8 cellular contexts compared by ENCODE assay signal in the genomic region with DNA sequence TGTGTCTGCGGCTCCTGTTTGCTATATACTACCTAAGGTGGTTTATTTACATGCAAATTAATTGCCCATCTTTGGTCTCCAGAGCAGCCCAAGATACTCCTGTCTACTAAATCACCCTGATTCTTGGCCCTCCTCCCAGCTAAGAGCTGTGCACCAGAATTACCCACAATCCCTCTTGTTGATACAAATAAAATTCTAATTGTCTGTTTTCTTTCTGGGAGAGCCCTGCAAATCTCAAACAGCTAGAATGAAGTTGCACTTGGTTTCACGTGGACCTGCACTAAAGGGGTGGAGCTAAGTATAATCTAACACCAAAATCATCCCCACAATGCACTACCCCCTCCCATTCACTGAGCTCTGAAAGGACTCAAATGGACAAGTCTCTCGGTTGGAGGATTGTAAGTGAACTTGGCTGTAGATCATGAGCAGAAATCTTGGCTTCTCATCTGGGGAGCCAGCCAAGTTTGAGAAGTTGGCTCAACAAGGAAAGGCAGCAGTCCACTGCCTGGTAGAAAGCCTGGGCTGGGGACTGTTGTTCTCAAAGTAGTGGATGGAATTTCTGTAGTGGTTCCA. TPM values are rescaled to one million over a fixed set of nuclear protein-coding genes. Genes with fewer than 3 reads are reported as not detected.
DNase-seq lines count a peak whose midpoint lies in the region; ATAC-seq and TF ChIP-seq lines count a peak whose summit lies in the region.

No MANE protein-coding gene starts in this region.

- no peak for TF ChIP-seq CTCF in BJ (IDR thresholded peaks at IDR 0.05; ENCODE audit: insufficient read depth, low read depth, low read length)
- no peak for TF ChIP-seq CTCF in esophagus muscularis mucosa (IDR thresholded peaks at IDR 0.05)
- no peak for TF ChIP-seq CTCF in osteoblast (IDR thresholded peaks at IDR 0.05; ENCODE audit: extremely low read depth, low read depth, low read length)

- no peak for ATAC-seq in GM21360 (IDR thresholded peaks at IDR 0.05; ENCODE audit: unreplicated experiment)

- no peaks in the 10 kb centered on the region for H3K27me3 ChIP-seq in BJ (ENCODE audit: control insufficient read depth, insufficient read depth, low read length)
- H3K27me3 ChIP-seq in esophagus muscularis mucosa = no peaks in the 10 kb centered on the region
- H3K27me3 ChIP-seq in osteoblast (ENCODE audit: insufficient read depth, low read length) = no peaks in the 10 kb centered on the region

- H4K20me1 ChIP-seq in osteoblast (ENCODE audit: insufficient read depth, low read length) = peaks cover 26% of the 10 kb centered on the region

- CTCF ChIA-PET in BJ (lab: Yijun Ruan, JAX) = no interaction called here

- POLR2A ChIA-PET in BJ (lab: Charles Lee) = no interaction called here

- H3K9me3 ChIP-seq in esophagus muscularis mucosa = no peaks in the 10 kb centered on the region
- H3K9me3 ChIP-seq in osteoblast (ENCODE audit: low read depth, low read length) = no peaks in the 10 kb centered on the region

- no peak for TF ChIP-seq EP300 in esophagus muscularis mucosa (IDR thresholded peaks at IDR 0.05)

- TF ChIP-seq POLR2A in esophagus muscularis mucosa (IDR thresholded peaks at IDR 0.05; ENCODE audit: low read depth) = no peak

- WGBS in esophagus muscularis mucosa = 13% methylated on average over 3 of the region's 3 CpGs

- H3K36me3 ChIP-seq in BJ (ENCODE audit: control insufficient read depth, insufficient read depth, low read length) = peaks cover 10% of the 10 kb centered on the region
- peaks cover 17 to 49% (median 38%) of the 10 kb centered on the region in 4 donors for H3K36me3 ChIP-seq in esophagus muscularis mucosa
- peaks cover 53% of the 10 kb centered on the region for H3K36me3 ChIP-seq in osteoblast (ENCODE audit: insufficient read depth, low read length)

- peak overlapping the region; percentile 37 for H3K4me2 ChIP-seq in osteoblast (ENCODE audit: insufficient read depth, low read length)

- peak; percentile 29 for DNase-seq in BJ (ENCODE audit: low read depth)
- DNase-seq in NCI-H446 (lab: John Stamatoyannopoulos, UW) = peak; percentile 90 to 92
- DNase-seq in esophagus muscularis mucosa (ENCODE audit: extremely low spot score) = no peak
- DNase-seq in osteoblast (ENCODE audit: insufficient read length, low spot score, missing footprints) = no peak
- no peak for DNase-seq in NCI-H526 (lab: John Stamatoyannopoulos, UW)
- DNase-seq in activated gamma-delta T cell (lab: John Stamatoyannopoulos, UW) = no peak
- no peak for DNase-seq in GM19240 (ENCODE audit: insufficient read length, low spot score)

- H2AFZ ChIP-seq in osteoblast (ENCODE audit: low read length) = no peak overlapping the region

- H3K4me3 ChIP-seq in BJ (ENCODE audit: low read depth, low read length) (no peak overlapping the region), esophagus muscularis mucosa (no peak overlapping the region), osteoblast (ENCODE audit: insufficient read depth, low read length) (no peak overlapping the region)

- intact Hi-C loops in esophagus muscularis mucosa (cut with DNase I) = no loop called here

- peaks cover 80 to 91% (median 86%) of the 10 kb centered on the region in 4 donors for H3K4me1 ChIP-seq in esophagus muscularis mucosa
- peaks cover 42% of the 10 kb centered on the region for H3K4me1 ChIP-seq in osteoblast (ENCODE audit: insufficient read depth, low read length)

- H3K79me2 ChIP-seq in osteoblast (ENCODE audit: insufficient read depth, low read length) = peaks cover 86% of the 10 kb centered on the region

- H3K27ac ChIP-seq in esophagus muscularis mucosa (replicated peaks in 1 of 4) (peak overlapping the region; percentile 62 to 75 (median 72)), osteoblast (ENCODE audit: low read depth, low read length) (peak overlapping the region; percentile 66)

RNA-seq across cellular contexts. Expression of gene MAX, which starts 6.6 kb away (rescaled TPM):
- polyA plus RNA-seq in BJ (2011; rRNA removed) = 54.5 and 57.3 TPM in 2 replicates
- 39.6 and 59.4 TPM in 2 replicates for polyA minus RNA-seq in BJ (2011; rRNA and poly(A)+ RNA removed)
- total RNA-seq in esophagus muscularis mucosa (10 to 100 TPM; 69.3 to 88.0 (median 77.4) TPM), osteoblast (66.6 and 72.8 TPM in 2 replicates)

Comparison
In these comparisons a context has a peak if more than half of its experiments do, and no peak if none do; other contexts are left out.
1. DNase-seq: peak in BJ (single experiment) and NCI-H446 (2 of 2); none in esophagus muscularis mucosa (single experiment), osteoblast (single experiment), NCI-H526 (0 of 2), activated gamma-delta T cell (single experiment) and GM19240 (single experiment).